14 cellular contexts compared by ENCODE assay signal in genomic region chr13:28467034-28467433, GRCh38. TPM values are rescaled to one million over a fixed set of nuclear protein-coding genes. Genes with fewer than 3 reads are reported as not detected.
"Had no signal": no experiment of that assay in that cellular context is flagged by ENCODE, and none has a peak within 500 bp of the region (broad histone marks: within the 10 kb centered on the region; RNA-seq: fewer than 3 reads in every experiment).

No MANE protein-coding gene starts in this region.

- DNase-seq: activated CD4-positive, alpha-beta T cell treated with anti-CD3 and anti-CD28 coated beads for 4 hours; activated CD8-positive, alpha-beta memory T cell treated with anti-CD3 and anti-CD28 coated beads, Interleukin-2, amount 50 U/mL, for 48 hours; activated CD8-positive, alpha-beta T cell treated with anti-CD3 and anti-CD28 coated beads for 36 hours; activated naive CD4-positive, alpha-beta T cell treated with Interleukin-2 at 50 U/mL for 16 hours; hypothalamus; kidney glomerular epithelial cell; natural killer cell; stimulated activated CD4-positive, alpha-beta T cell treated with anti-CD3 and anti-CD28 coated beads, Interleukin-4, amount 100 ng/mL, for 24 hours; stomach; T-helper 9 cell had no signal

- H3K27ac Mint-ChIP-seq: activated CD8-positive, alpha-beta T cell treated with anti-CD3 and anti-CD28 coated beads for 36 hours; natural killer cell had no signal

- H3K4me3 Mint-ChIP-seq: activated CD8-positive, alpha-beta T cell treated with anti-CD3 and anti-CD28 coated beads for 36 hours; natural killer cell had no signal

- H3K27me3 Mint-ChIP-seq: activated CD8-positive, alpha-beta T cell treated with anti-CD3 and anti-CD28 coated beads for 36 hours had no signal

- H3K36me3 Mint-ChIP-seq: natural killer cell had no signal

- H3K27me3 ChIP-seq: cardiac muscle cell had no signal

- H3K9me3 ChIP-seq: stomach, thoracic aorta had no signal

- H3K9me3 Mint-ChIP-seq: activated CD8-positive, alpha-beta T cell treated with anti-CD3 and anti-CD28 coated beads for 36 hours; natural killer cell had no signal

- ATAC-seq: activated CD8-positive, alpha-beta T cell treated with anti-CD3 and anti-CD28 coated beads for 36 hours; natural killer cell had no signal

- H3K27ac ChIP-seq: cardiac muscle cell, stomach, thoracic aorta, VCaP had no signal

- H3K4me1 Mint-ChIP-seq: natural killer cell had no signal

- H3K4me1 ChIP-seq: stomach had no signal

- H3K4me3 ChIP-seq: cardiac muscle cell, stomach, thoracic aorta had no signal

- H3K36me3 ChIP-seq: cardiac muscle cell, stomach, thoracic aorta had no signal

RNA-seq across cellular contexts. Expression of gene FLT1, which starts 27.9 kb away (rescaled TPM):
- total RNA-seq: osteoblast had no signal
